ENCODE assay signal across 14 cellular contexts in genomic region chrX:117973175-117974075, GRCh38.
A peak's percentile ranks its signal among the peaks of the same experiment; 100 is the strongest.
DNase-seq lines count a peak whose midpoint lies in the region; ATAC-seq and TF ChIP-seq lines count a peak whose summit lies in the region.
"Had no signal": no experiment of that assay in that cellular context is flagged by ENCODE, and none has a peak within 500 bp of the region (broad histone marks: within the 10 kb centered on the region; RNA-seq: fewer than 3 reads in every experiment).

No MANE protein-coding gene starts in this region.

- no TSS peak for BruUV-seq in IMR-90 (replicated peaks; lab: Mats Ljungman, UMichigan)

- peak overlapping the region; percentile 56 for H3K4me2 ChIP-seq in IMR-90 (ENCODE audit: low read depth, low read length)

- DNase-seq in GM06990 (ENCODE audit: extremely low read depth, insufficient read length) (peak; percentile 6), IMR-90 (no peak), left kidney (ENCODE audit: low read depth, low spot score) (peak; percentile 52), SKM-1 treated with dmso at 0.1 percent for 144 hours (lab: John Stamatoyannopoulos, UW; ENCODE audit: unreplicated experiment) (no peak), NCI-H1105 (lab: John Stamatoyannopoulos, UW) (no peak)
- DNase-seq: activated CD4-positive, alpha-beta T cell treated with anti-CD3 and anti-CD28 coated beads, Interleukin-2, amount 10 ng/mL, durations not matched to agents 7 days and 5 days; activated effector memory CD4-positive, alpha-beta T cell treated with Interleukin-2 at 50 U/mL for 16 hours; NCI-H1105 treated with DMSO at 0.1 percent for 48 hours; thyroid gland had no signal

- no peak overlapping the region for H3K14ac ChIP-seq in IMR-90 (replicated peaks; ENCODE audit: low read depth, low read length)

- dilution Hi-C loops in IMR-90 (cut with HindIII; ENCODE audit: low sequenced_read_pairs, unreplicated experiment), result no loop called here

- H2BK5ac ChIP-seq in IMR-90 (ENCODE audit: low read depth, low read length, poor library complexity, severe bottlenecking), result no peak overlapping the region

- no peak for TF ChIP-seq POLR2A in IMR-90 (IDR thresholded peaks at IDR 0.05; ENCODE audit: low read depth, low read length)

- no peak overlapping the region for H2AFZ ChIP-seq in IMR-90 (replicated peaks; ENCODE audit: low read length, poor library complexity)

- H3K56ac ChIP-seq in IMR-90 (ENCODE audit: extremely low read depth, insufficient read depth, low read length), result no peak overlapping the region

- no peak overlapping the region for H3K4ac ChIP-seq in IMR-90 (ENCODE audit: low read depth, low read length)

- H2BK20ac ChIP-seq in IMR-90 (ENCODE audit: low read depth, low read length), result no peak overlapping the region

- H3K27ac ChIP-seq in IMR-90 (ENCODE audit: insufficient read depth, low read length), result no peak overlapping the region
- H3K27ac ChIP-seq: cardiac muscle cell, HL-60, thyroid gland had no signal

- no peaks in the 10 kb centered on the region for H3K79me1 ChIP-seq in IMR-90 (ENCODE audit: low read depth in 1 of 2, low read length in 2 of 2)

- H2BK15ac ChIP-seq in IMR-90 (ENCODE audit: low read depth, low read length), result no peak overlapping the region

- in situ Hi-C loops in IMR-90 (cut with MboI; ENCODE audit: low sequenced_read_pairs), result no loop called here

- H2AK9ac ChIP-seq in IMR-90 (replicated peaks; ENCODE audit: low read depth, low read length, poor library complexity), result no peak overlapping the region

- no peak overlapping the region for H4K8ac ChIP-seq in IMR-90 (ENCODE audit: low read depth in 2 of 2, low read length in 2 of 2)

- H3K9ac ChIP-seq in IMR-90 (ENCODE audit: low read depth, low read length), result no peak overlapping the region

- no peak overlapping the region for H2BK120ac ChIP-seq in IMR-90 (ENCODE audit: low read depth, low read length)

- POLR2A ChIA-PET in IMR-90 (lab: Charles Lee; ENCODE audit: unreplicated experiment), result no interaction called here

- TF ChIP-seq CTCF in GM06990 (IDR thresholded peaks at IDR 0.05; ENCODE audit: insufficient read depth, low read length, poor library complexity, severe bottlenecking) (no peak), IMR-90 (conservative IDR thresholded peaks at IDR 0.05; ENCODE audit: low read depth, low read length) (no peak)

- H3K18ac ChIP-seq in IMR-90 (ENCODE audit: low read depth, low read length), result no peak overlapping the region

- H3K27me3 ChIP-seq in GM06990 (replicated peaks; ENCODE audit: control insufficient read depth, insufficient read depth, low read length) (no peaks in the 10 kb centered on the region), IMR-90 (ENCODE audit: control insufficient read depth, insufficient read depth, low read length) (no peaks in the 10 kb centered on the region)
- H3K27me3 ChIP-seq: cardiac muscle cell, thyroid gland had no signal

- WGBS in IMR-90 (ENCODE audit: extremely low coverage in 2 of 2, insufficient read length in 1 of 2), 2 experiments, result no CpG with 5 or more reads among the region's 8 CpGs

- no peak for TF ChIP-seq RAD21 in IMR-90 (IDR thresholded peaks at IDR 0.05; ENCODE audit: low read length)

- H2AK5ac ChIP-seq in IMR-90 (ENCODE audit: low read depth, low read length), result no peak overlapping the region

- no peak overlapping the region for H4K91ac ChIP-seq in IMR-90 (ENCODE audit: insufficient read depth, low read depth, low read length)

- no peaks in the 10 kb centered on the region for H3K9me3 ChIP-seq in IMR-90 (ENCODE audit: control insufficient read depth, insufficient read depth, low read length)
- H3K9me3 ChIP-seq: thyroid gland had no signal

- H3K4me1 ChIP-seq in IMR-90 (ENCODE audit: control insufficient read depth, insufficient read depth, low read length), result no peaks in the 10 kb centered on the region
- H3K4me1 ChIP-seq: thyroid gland had no signal

- H3K36me3 ChIP-seq in GM06990 (ENCODE audit: control insufficient read depth, insufficient read depth, low read length), result no peaks in the 10 kb centered on the region
- no peaks in the 10 kb centered on the region for H3K36me3 ChIP-seq in IMR-90 (ENCODE audit: control insufficient read depth, insufficient read depth, low read length)
- H3K36me3 ChIP-seq: cardiac muscle cell, thyroid gland had no signal

- H3K4me3 ChIP-seq in GM06990 (replicated peaks; ENCODE audit: low read depth, low read length) (no peak overlapping the region), IMR-90 (ENCODE audit: insufficient read depth, low read depth, low read length) (no peak overlapping the region)
- H3K4me3 ChIP-seq: cardiac muscle cell, thyroid gland had no signal

- intact Hi-C loops in IMR-90 (cut with micrococcal nuclease), result no loop called here

- ATAC-seq in IMR-90 (ENCODE audit: low read depth) (peak; percentile 29; the same call in 1 of the 2 replicates), SK-N-SH treated with all-trans-retinoic acid at 6 μM for 48 hours (peak; percentile 75), HG02973 (IDR thresholded peaks at IDR 0.05; ENCODE audit: unreplicated experiment) (no peak), GM21515 (IDR thresholded peaks at IDR 0.05; ENCODE audit: unreplicated experiment) (no peak)

- H3K9me1 ChIP-seq in IMR-90 (ENCODE audit: insufficient read depth, low read length), result no peaks in the 10 kb centered on the region

- H4K5ac ChIP-seq in IMR-90 (ENCODE audit: low read depth, low read length), result no peak overlapping the region

- H3K23ac ChIP-seq in IMR-90 (ENCODE audit: low read depth, low read length), result no peak overlapping the region

- no peaks in the 10 kb centered on the region for H4K20me1 ChIP-seq in IMR-90 (ENCODE audit: insufficient read depth, low read length)

- CTCF ChIA-PET in IMR-90 (lab: Yijun Ruan, JAX), result interaction anchor here (0.5 to 1.1 kb wide), 2 partner anchors 12 to 295 kb away, joined by 3 to 4 read pairs; no protein-coding TSS in a partner anchor

TF ChIP-seq in IMR-90, 13 proteins besides CTCF, POLR2A, EP300 and RAD21:
- TF ChIP-seq MXI1 (IDR thresholded peaks at IDR 0.05; ENCODE audit: borderline replicate concordance, low read depth, low read length), result no peak
- TF ChIP-seq RFX5 (IDR thresholded peaks at IDR 0.05; ENCODE audit: low read depth, low read length), result no peak
TF ChIP-seq in IMR-90: peak in this region for 0.

TF ChIP-seq in SK-N-SH treated with all-trans-retinoic acid at 6 μM for 48 hours, 23 proteins besides CTCF, POLR2A, EP300 and RAD21:
- TF ChIP-seq TOX (CRISPR knock-in tag; IDR thresholded peaks at IDR 0.05; ENCODE audit: borderline replicate concordance), result no peak
- TF ChIP-seq CREB5 (CRISPR knock-in tag; IDR thresholded peaks at IDR 0.05; ENCODE audit: low read depth), result no peak
- TF ChIP-seq ISL1 (CRISPR knock-in tag; IDR thresholded peaks at IDR 0.05), result no peak
- TF ChIP-seq TCF4 (CRISPR knock-in tag; IDR thresholded peaks at IDR 0.05; ENCODE audit: borderline replicate concordance), result no peak
- TF ChIP-seq ZNF70 (CRISPR knock-in tag; IDR thresholded peaks at IDR 0.05), result no peak
- no peak for TF ChIP-seq PATZ1 (CRISPR knock-in tag; IDR thresholded peaks at IDR 0.05; ENCODE audit: borderline replicate concordance)
- no peak for TF ChIP-seq ZFP3 (CRISPR knock-in tag; IDR thresholded peaks at IDR 0.05)
- no peak for TF ChIP-seq GLIS3 (CRISPR knock-in tag; IDR thresholded peaks at IDR 0.05)
- TF ChIP-seq ZNF8 (CRISPR knock-in tag; IDR thresholded peaks at IDR 0.05), result no peak
- no peak for TF ChIP-seq PPARA (CRISPR knock-in tag; IDR thresholded peaks at IDR 0.05; ENCODE audit: borderline replicate concordance)
- no peak for TF ChIP-seq POU6F1 (CRISPR knock-in tag; IDR thresholded peaks at IDR 0.05; ENCODE audit: borderline replicate concordance, low read depth)
- TF ChIP-seq ZC3H10 (CRISPR knock-in tag; IDR thresholded peaks at IDR 0.05), result no peak
- no peak for TF ChIP-seq ZNF565 (CRISPR knock-in tag; conservative IDR thresholded peaks at IDR 0.05; ENCODE audit: low read depth)
- TF ChIP-seq BACH2 (CRISPR knock-in tag; IDR thresholded peaks at IDR 0.05; ENCODE audit: borderline replicate concordance), result no peak
- TF ChIP-seq RARB (CRISPR knock-in tag; IDR thresholded peaks at IDR 0.05), result no peak
TF ChIP-seq in SK-N-SH treated with all-trans-retinoic acid at 6 μM for 48 hours: peak in this region for 0.

Comparison
In these comparisons a context has a peak if more than half of its experiments do, and no peak if none do; other contexts are left out.
1. DNase-seq: peak in GM06990 (single experiment) and left kidney (single experiment); none in IMR-90 (single experiment), SKM-1 treated with dmso at 0.1 percent for 144 hours (single experiment) and NCI-H1105 (single experiment).
2. ATAC-seq: peak in IMR-90 (single experiment) and SK-N-SH treated with all-trans-retinoic acid at 6 μM for 48 hours (single experiment); none in HG02973 (single experiment) and GM21515 (single experiment).